ENCODE assay signal across 22 cellular contexts in genomic region chr20:31257364-31257763, GRCh38. TPM values are rescaled to one million over a fixed set of nuclear protein-coding genes. Genes with fewer than 3 reads are reported as not detected.
A peak's percentile ranks its signal among the peaks of the same experiment; 100 is the strongest.
DNase-seq lines count a peak whose midpoint lies in the region; ATAC-seq, FAIRE-seq and TF ChIP-seq lines count a peak whose summit lies in the region.
"Had no signal": no experiment of that assay in that cellular context is flagged by ENCODE, and none has a peak within 500 bp of the region (broad histone marks: within the 10 kb centered on the region; RNA-seq: fewer than 3 reads in every experiment).

TSS of gene DEFB115 (plus strand) at chr20:31257664. CDS start at chr20:31257664, 0 bp downstream.

- H3K27me3 ChIP-seq in PC-3 (ENCODE audit: low read length): no peaks in the 10 kb centered on the region
- H3K27me3 ChIP-seq: BLaER1 treated with 17β-estradiol and CSF1 and Interleukin-3, amounts not matched to agents 10 nM and 100 nM had no signal

- BruUV-seq in PC-3 (replicated peaks; lab: Mats Ljungman, UMichigan): no TSS peak

- no peaks in the 10 kb centered on the region for H3K79me2 ChIP-seq in PC-3 (ENCODE audit: low read length)

- TF ChIP-seq CTCF in PC-3 (conservative IDR thresholded peaks at IDR 0.05; ENCODE audit: low read depth, low read length): no peak

- no peaks in the 10 kb centered on the region for H4K20me1 ChIP-seq in PC-3 (ENCODE audit: low read length)
- H4K20me1 ChIP-seq: BLaER1 treated with 17β-estradiol and CSF1 and Interleukin-3, amounts not matched to agents 10 nM and 100 nM had no signal

- H3K9ac ChIP-seq in PC-3 (ENCODE audit: low read length): no peak within 1 kb of the TSS
- H3K9ac ChIP-seq: BLaER1 treated with 17β-estradiol and CSF1 and Interleukin-3, amounts not matched to agents 10 nM and 100 nM had no signal

- no peaks in the 10 kb centered on the region for H3K36me3 ChIP-seq in PC-3 (ENCODE audit: low read depth, low read length)
- H3K36me3 ChIP-seq: BLaER1 treated with 17β-estradiol and CSF1 and Interleukin-3, amounts not matched to agents 10 nM and 100 nM had no signal

- POLR2A ChIA-PET in PC-3 (lab: Charles Lee; ENCODE audit: unreplicated experiment): no interaction called here

- no peak within 1 kb of the TSS for H3K4me2 ChIP-seq in PC-3 (ENCODE audit: low read length)
- H3K4me2 ChIP-seq: A549; BLaER1 treated with 17β-estradiol and CSF1 and Interleukin-3, amounts not matched to agents 10 nM and 100 nM had no signal

- DNase-seq in Right ventricle myocardium inferior (ENCODE audit: missing footprints): no peak
- DNase-seq in left ventricle myocardium superior: no peak
- DNase-seq in PC-3: peak; percentile 4
- DNase-seq in urothelium cell line (ENCODE audit: low spot score): peak; percentile 61
- no peak for DNase-seq in NCI-H1436 (lab: John Stamatoyannopoulos, UW)
- DNase-seq: AML-193; Caco-2; Calu3; CD4-positive, alpha-beta T cell; CD8-positive, alpha-beta T cell; DMS79 treated with DMSO at 0.1 percent for 48 hours; GF-D8 had no signal

- ATAC-seq in Right ventricle myocardium inferior (peak; percentile 10), left ventricle myocardium superior (no peak), PC-3 (no peak)
- ATAC-seq: A549; CD8-positive, alpha-beta T cell had no signal

- no peak within 1 kb of the TSS for H2AFZ ChIP-seq in PC-3 (ENCODE audit: low read length)

- CTCF ChIA-PET in PC-3 (lab: Charles Lee): no interaction called here

- no peaks in the 10 kb centered on the region for H3K9me2 ChIP-seq in PC-3 (replicated peaks; ENCODE audit: low read length)

- H3F3A ChIP-seq in PC-3 (ENCODE audit: low read length, unreplicated experiment): no peaks in the 10 kb centered on the region

- no peak within 1 kb of the TSS for H3K4me3 ChIP-seq in PC-3 (ENCODE audit: low read length)
- H3K4me3 ChIP-seq: A549; BLaER1 treated with 17β-estradiol and CSF1 and Interleukin-3, amounts not matched to agents 10 nM and 100 nM had no signal

- H3K27ac ChIP-seq in PC-3 (ENCODE audit: low read length): no peak within 1 kb of the TSS
- H3K27ac ChIP-seq: 22Rv1; A549; BLaER1 treated with 17β-estradiol and CSF1 and Interleukin-3, amounts not matched to agents 10 nM and 100 nM; C4-2B had no signal

- no peak for FAIRE-seq in urothelium cell line (lab: Jason Lieb, UNC)
- FAIRE-seq: A549, D721Med, G401.6, GM12891, GM19239 had no signal

- no peaks in the 10 kb centered on the region for H3K9me3 ChIP-seq in PC-3 (ENCODE audit: low read length)
- H3K9me3 ChIP-seq: A549, Caco-2 had no signal

- no peaks in the 10 kb centered on the region for H3K4me1 ChIP-seq in PC-3 (ENCODE audit: insufficient read depth, low read length)
- H3K4me1 ChIP-seq: A549, Caco-2 had no signal

- intact Hi-C loops in Right ventricle myocardium inferior (cut with DNase I): no loop called here
- intact Hi-C loops in left ventricle myocardium superior (cut with micrococcal nuclease): no loop called here
- intact Hi-C loops in PC-3 (cut with micrococcal nuclease): no loop called here

RNA-seq across cellular contexts. Expression of gene DEFB115, which starts in this region (rescaled TPM):
- total RNA-seq in Right ventricle myocardium inferior: not detected
- not detected for total RNA-seq in left ventricle myocardium superior
- total RNA-seq in PC-3 (2014; rRNA removed): not detected in 2 replicates
- total RNA-seq: A172; B cell; Caco-2; Calu3; CD4-positive, alpha-beta T cell; CD8-positive, alpha-beta T cell had no signal

Comparison
In these comparisons a context has a peak if more than half of its experiments do, and no peak if none do; other contexts are left out.
1. Peak in ATAC-seq in Right ventricle myocardium inferior; RNA of the gene not detected or under 1 TPM.
2. Peak in DNase-seq in PC-3; RNA of the gene not detected or under 1 TPM.